In genomic region chr15:89907289-89907688, GRCh38 we compare ENCODE assay signal across 25 cellular contexts. TPM values are rescaled to one million over a fixed set of nuclear protein-coding genes. Genes with fewer than 3 reads are reported as not detected.
A peak's percentile ranks its signal among the peaks of the same experiment; 100 is the strongest.
DNase-seq lines count a peak whose midpoint lies in the region; ATAC-seq and TF ChIP-seq lines count a peak whose summit lies in the region.
"Had no signal": no experiment of that assay in that cellular context is flagged by ENCODE, and none has a peak within 500 bp of the region (broad histone marks: within the 10 kb centered on the region; RNA-seq: fewer than 3 reads in every experiment).

No MANE protein-coding gene starts in this region.

- TF ChIP-seq CTCF in HEK293 (tag by site-specific recombination; IDR thresholded peaks at IDR 0.05) = no peak
- TF ChIP-seq CTCF in coronary artery (IDR thresholded peaks at IDR 0.05) = no peak

- H3K4me1 ChIP-seq in HEK293 (ENCODE audit: control insufficient read depth, insufficient read depth, low read length) = peaks cover 7% of the 10 kb centered on the region; the same call in 1 of the 2 replicates
- H3K4me1 ChIP-seq in naive thymus-derived CD4-positive, alpha-beta T cell (ENCODE audit: control insufficient read depth in 2 of 2, insufficient read depth in 2 of 2, low read length in 2 of 2) = no peaks in the 10 kb centered on the region
- H3K4me1 ChIP-seq: BLaER1, HAP-1, SJCRH30 had no signal

- no peaks in the 10 kb centered on the region for H3K9me3 Mint-ChIP-seq in activated CD4-positive, alpha-beta T cell treated with anti-CD3 and anti-CD28 coated beads for 36 hours (ENCODE audit: low read depth)
- H3K9me3 Mint-ChIP-seq in naive thymus-derived CD4-positive, alpha-beta T cell = no peaks in the 10 kb centered on the region

- ATAC-seq in activated CD4-positive, alpha-beta T cell treated with anti-CD3 and anti-CD28 coated beads for 36 hours = peak; percentile 49
- ATAC-seq in HG02763 (IDR thresholded peaks at IDR 0.05; ENCODE audit: unreplicated experiment) = no peak
- no peak for ATAC-seq in naive thymus-derived CD4-positive, alpha-beta T cell
- ATAC-seq: Right ventricle myocardium inferior, SK-N-SH treated with all-trans-retinoic acid at 6 μM for 48 hours had no signal

- H3K9me3 ChIP-seq in HEK293 (ENCODE audit: control insufficient read depth, insufficient read depth, low read depth, low read length) = no peaks in the 10 kb centered on the region
- H3K9me3 ChIP-seq in naive thymus-derived CD4-positive, alpha-beta T cell (ENCODE audit: control insufficient read depth in 2 of 3, low read length in 3 of 3) = no peaks in the 10 kb centered on the region
- H3K9me3 ChIP-seq: BLaER1, HAP-1, SJCRH30 had no signal

- no peak for DNase-seq in activated CD4-positive, alpha-beta T cell treated with anti-CD3 and anti-CD28 coated beads for 36 hours
- DNase-seq in activated CD4-positive, alpha-beta T cell treated with anti-CD3 and anti-CD28 coated beads for 1 hour = no peak
- DNase-seq in coronary artery (ENCODE audit: low spot score) = peak; percentile 24
- peak; percentile 52 for DNase-seq in putamen (ENCODE audit: low spot score)
- DNase-seq in naive thymus-derived CD4-positive, alpha-beta T cell = no peak
- DNase-seq: 8988T; CD4-positive, CD25-positive, alpha-beta regulatory T cell; DMS153; GOT3; KBM-7; MV-4-11; NCI-H1105; NCI-H146; NCI-H1930; NCI-H2107; NCI-H446; NCI-H524 treated with DMSO at 0.1 percent for 48 hours; NCI-H774; SJCRH30 had no signal

- intact Hi-C loops in activated CD4-positive, alpha-beta T cell treated with anti-CD3 and anti-CD28 coated beads for 36 hours (cut with DNase I, micrococcal nuclease) = no loop called here
- intact Hi-C loops in naive thymus-derived CD4-positive, alpha-beta T cell (cut with micrococcal nuclease) = no loop called here

- peaks cover 17 to 59% of the 10 kb centered on the region in 2 experiments for H3K36me3 ChIP-seq in HEK293 (ENCODE audit: control insufficient read depth in 2 of 2, insufficient read depth in 1 of 2, low read length in 2 of 2)
- no peaks in the 10 kb centered on the region for H3K36me3 ChIP-seq in naive thymus-derived CD4-positive, alpha-beta T cell (ENCODE audit: control insufficient read depth in 2 of 3, insufficient read depth in 3 of 3, low read length in 3 of 3)
- H3K36me3 ChIP-seq: BLaER1, HAP-1, SJCRH30 had no signal

- POLR2A ChIA-PET in activated CD4-positive, alpha-beta T cell treated with anti-CD3 and anti-CD28 coated beads for 36 hours (lab: Charles Lee) = no interaction called here
- POLR2A ChIA-PET in HEK293 (lab: Yijun Ruan, JAX) = no interaction called here
- POLR2A ChIA-PET in naive thymus-derived CD4-positive, alpha-beta T cell (lab: Charles Lee) = no interaction called here

- H3K27me3 ChIP-seq in naive thymus-derived CD4-positive, alpha-beta T cell (ENCODE audit: control insufficient read depth in 2 of 2, insufficient read depth in 2 of 2, low read length in 2 of 2) = no peaks in the 10 kb centered on the region
- H3K27me3 ChIP-seq: SJCRH30 had no signal

- CTCF ChIA-PET in activated CD4-positive, alpha-beta T cell treated with anti-CD3 and anti-CD28 coated beads for 36 hours (lab: Charles Lee) = no interaction called here
- CTCF ChIA-PET in HEK293 (lab: Yijun Ruan, JAX) = no interaction called here
- CTCF ChIA-PET in naive thymus-derived CD4-positive, alpha-beta T cell (lab: Charles Lee) = no interaction called here

- H3K4me3 Mint-ChIP-seq in activated CD4-positive, alpha-beta T cell treated with anti-CD3 and anti-CD28 coated beads for 36 hours = no peak overlapping the region
- no peak overlapping the region for H3K4me3 Mint-ChIP-seq in naive thymus-derived CD4-positive, alpha-beta T cell
- H3K4me3 Mint-ChIP-seq: CD4-positive, CD25-positive, alpha-beta regulatory T cell had no signal

- no peaks in the 10 kb centered on the region for H3K36me3 Mint-ChIP-seq in activated CD4-positive, alpha-beta T cell treated with anti-CD3 and anti-CD28 coated beads for 36 hours (ENCODE audit: low read depth)
- no peaks in the 10 kb centered on the region for H3K36me3 Mint-ChIP-seq in naive thymus-derived CD4-positive, alpha-beta T cell
- H3K36me3 Mint-ChIP-seq: CD4-positive, CD25-positive, alpha-beta regulatory T cell had no signal

- no peak overlapping the region for H3K27ac ChIP-seq in HEK293 (ENCODE audit: extremely low read depth, low read depth, low read length)
- no peak overlapping the region for H3K27ac ChIP-seq in coronary artery
- H3K27ac ChIP-seq in naive thymus-derived CD4-positive, alpha-beta T cell (ENCODE audit: low read depth, low read length) = no peak overlapping the region
- H3K27ac ChIP-seq: BLaER1, SJCRH30 had no signal

- no peak overlapping the region for H3K4me3 ChIP-seq in HEK293 (ENCODE audit: low read depth, low read length)
- H3K4me3 ChIP-seq in coronary artery = no peak overlapping the region
- H3K4me3 ChIP-seq in naive thymus-derived CD4-positive, alpha-beta T cell (ENCODE audit: low read length) = no peak overlapping the region
- H3K4me3 ChIP-seq: BLaER1, HAP-1, SJCRH30 had no signal

- peaks cover 15% of the 10 kb centered on the region for H3K27me3 Mint-ChIP-seq in activated CD4-positive, alpha-beta T cell treated with anti-CD3 and anti-CD28 coated beads for 36 hours
- peaks cover 20 to 27% (median 25%) of the 10 kb centered on the region in 5 donors for H3K27me3 Mint-ChIP-seq in naive thymus-derived CD4-positive, alpha-beta T cell

- H3K4me1 Mint-ChIP-seq in activated CD4-positive, alpha-beta T cell treated with anti-CD3 and anti-CD28 coated beads for 36 hours = no peaks in the 10 kb centered on the region
- peaks cover 0 to 9% (median 4%) of the 10 kb centered on the region in 7 donors for H3K4me1 Mint-ChIP-seq in naive thymus-derived CD4-positive, alpha-beta T cell

- no peak overlapping the region for H3K27ac Mint-ChIP-seq in activated CD4-positive, alpha-beta T cell treated with anti-CD3 and anti-CD28 coated beads for 36 hours
- no peak overlapping the region for H3K27ac Mint-ChIP-seq in naive thymus-derived CD4-positive, alpha-beta T cell

TF ChIP-seq in HEK293, 187 proteins besides CTCF, POLR2A, EP300 and RAD21:
- TF ChIP-seq EGR2 (tag by site-specific recombination; IDR thresholded peaks at IDR 0.05; ENCODE audit: low read depth) (peak; percentile 64; the same call in 1 of the 2 replicates), ZNF707 (tag by site-specific recombination; IDR thresholded peaks at IDR 0.05) (no peak), ZNF560 (tag by site-specific recombination; IDR thresholded peaks at IDR 0.05; ENCODE audit: borderline replicate concordance) (no peak), ZNF621 (tag by site-specific recombination; IDR thresholded peaks at IDR 0.05) (no peak), ZNF792 (tag by site-specific recombination; IDR thresholded peaks at IDR 0.05) (no peak), KLF10 (tag by site-specific recombination; IDR thresholded peaks at IDR 0.05) (no peak)

RNA-seq across cellular contexts. Expression of gene ARPIN, which starts 5.5 kb away (rescaled TPM):
- not detected for total RNA-seq in activated CD4-positive, alpha-beta T cell treated with anti-CD3 and anti-CD28 coated beads for 36 hours
- total RNA-seq in naive thymus-derived CD4-positive, alpha-beta T cell = 1 to 10 TPM in 1 of 5 experiments, under 1 TPM in 3, not detected in 1; 0.08 to 1.1 (median 0.31) TPM
- not detected for polyA plus RNA-seq in naive thymus-derived CD4-positive, alpha-beta T cell
- total RNA-seq: CD4-positive, CD25-positive, alpha-beta regulatory T cell had no signal
- polyA plus RNA-seq: CD4-positive, CD25-positive, alpha-beta regulatory T cell had no signal

RNA-seq across cellular contexts. Expression of gene AP3S2, which starts 13.5 kb away (rescaled TPM):
- total RNA-seq in activated CD4-positive, alpha-beta T cell treated with anti-CD3 and anti-CD28 coated beads for 36 hours = 10 to 100 TPM; 12.4 to 15.3 TPM
- 10 to 100 TPM; 24.3 to 31.7 (median 28.4) TPM for total RNA-seq in naive thymus-derived CD4-positive, alpha-beta T cell
- polyA plus RNA-seq in naive thymus-derived CD4-positive, alpha-beta T cell = 10 to 100 TPM; 29.8 to 32.8 TPM

Comparison
In these comparisons a context has a peak if more than half of its experiments do, and no peak if none do; other contexts are left out.
1. DNase-seq: peak in coronary artery (single experiment) and putamen (single experiment); none in activated CD4-positive, alpha-beta T cell treated with anti-CD3 and anti-CD28 coated beads for 36 hours (single experiment), activated CD4-positive, alpha-beta T cell treated with anti-CD3 and anti-CD28 coated beads for 1 hour (single experiment) and naive thymus-derived CD4-positive, alpha-beta T cell (0 of 9).